In the genomic region with DNA sequence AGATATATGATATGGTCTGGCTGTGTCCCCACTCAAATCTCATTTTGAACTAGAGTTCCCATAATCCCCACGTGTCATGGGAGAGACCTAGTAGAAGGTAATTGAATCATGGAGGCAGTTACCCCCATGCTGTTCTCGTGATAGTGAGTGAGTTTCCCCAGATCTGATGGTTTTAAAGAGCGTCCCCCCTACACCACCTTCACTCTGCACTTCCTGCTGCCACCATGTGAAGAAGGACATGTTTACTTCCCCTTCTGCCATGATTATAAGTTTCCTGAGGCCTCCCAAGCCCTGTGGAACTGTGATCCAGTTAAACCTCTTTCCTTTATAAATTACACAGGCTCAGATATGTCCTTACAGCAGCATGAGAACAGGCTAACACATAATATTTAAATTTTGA, we compare ENCODE assay signal across 1 cellular context.
TF ChIP-seq lines count a peak whose summit lies in the region.

No MANE protein-coding gene starts in this region.

TF ChIP-seq in GM12891, 5 proteins besides CTCF, POLR2A, EP300 and RAD21 (continued from another document):
- no peak for TF ChIP-seq POLR2AphosphoS5 (IDR thresholded peaks at IDR 0.05; ENCODE audit: low read depth, low read length)
- TF ChIP-seq TAF1 (IDR thresholded peaks at IDR 0.05; ENCODE audit: low read depth, low read length) = no peak
- no peak for TF ChIP-seq SPI1 (IDR thresholded peaks at IDR 0.05; ENCODE audit: low read depth, low read length)
- no peak for TF ChIP-seq PAX5 (IDR thresholded peaks at IDR 0.05; ENCODE audit: insufficient read depth, low read length, severe bottlenecking)
